In genomic region chr14:57486767-57487379, GRCh38 we compare ENCODE assay signal across 8 cellular contexts. TPM values are rescaled to one million over a fixed set of nuclear protein-coding genes. Genes with fewer than 3 reads are reported as not detected.
DNase-seq lines count a peak whose midpoint lies in the region; ATAC-seq and TF ChIP-seq lines count a peak whose summit lies in the region.

No MANE protein-coding gene starts in this region.

- H3K4me3 ChIP-seq in HFF-Myc (replicated peaks; ENCODE audit: low read depth, low read length) (no peak overlapping the region), coronary artery (no peak overlapping the region)

- no peaks in the 10 kb centered on the region for H3K4me1 Mint-ChIP-seq in mesothelial cell of epicardium

- no peaks in the 10 kb centered on the region for H3K36me3 Mint-ChIP-seq in mesothelial cell of epicardium

- no peaks in the 10 kb centered on the region for H3K9me3 Mint-ChIP-seq in mesothelial cell of epicardium

- DNase-seq in Ammon's horn (ENCODE audit: low spot score) (peak; percentile 65), HFF-Myc (ENCODE audit: extremely low read depth, low read depth) (peak; percentile 15), NCI-H526 (lab: John Stamatoyannopoulos, UW) (peak; percentile 68 to 78), coronary artery (ENCODE audit: low spot score) (no peak), mesothelial cell of epicardium (ENCODE audit: low spot score in 2 of 2, unreplicated experiment in 2 of 2) (no peak), OCI-M2 (lab: John Stamatoyannopoulos, UW; ENCODE audit: unreplicated experiment) (no peak)

- no peak overlapping the region for H3K4me3 Mint-ChIP-seq in mesothelial cell of epicardium

- H3K27ac Mint-ChIP-seq in mesothelial cell of epicardium: no peak overlapping the region

- no peak overlapping the region for H3K27ac ChIP-seq in coronary artery

- TF ChIP-seq CTCF in HFF-Myc (IDR thresholded peaks at IDR 0.05; ENCODE audit: low read depth, low read length, missing control alignments) (peak; percentile 54), coronary artery (IDR thresholded peaks at IDR 0.05) (peak; percentile 52), mesothelial cell of epicardium (IDR thresholded peaks at IDR 0.05; ENCODE audit: unreplicated experiment) (peak; percentile 41)

- peaks cover 4% of the 10 kb centered on the region for H3K27me3 Mint-ChIP-seq in mesothelial cell of epicardium (ENCODE audit: low read depth)

- ATAC-seq in HG02571 (IDR thresholded peaks at IDR 0.05; ENCODE audit: unreplicated experiment) (no peak), GM18873 (IDR thresholded peaks at IDR 0.05; ENCODE audit: low FRiP score, unreplicated experiment) (no peak)

RNA-seq across cellular contexts. Expression of gene CCDC198, which starts 6.8 kb away (rescaled TPM):
- not detected in 3 replicates for total RNA-seq in mesothelial cell of epicardium

Comparison
In these comparisons a context has a peak if more than half of its experiments do, and no peak if none do; other contexts are left out.
1. DNase-seq: peak in Ammon's horn (single experiment), HFF-Myc (single experiment) and NCI-H526 (2 of 2); none in coronary artery (single experiment), mesothelial cell of epicardium (0 of 2) and OCI-M2 (single experiment).
2. Peak in every context shown above with its lines, with median percentiles within 50 percentile points of each other: CTCF ChIP-seq.